In the genomic region with DNA sequence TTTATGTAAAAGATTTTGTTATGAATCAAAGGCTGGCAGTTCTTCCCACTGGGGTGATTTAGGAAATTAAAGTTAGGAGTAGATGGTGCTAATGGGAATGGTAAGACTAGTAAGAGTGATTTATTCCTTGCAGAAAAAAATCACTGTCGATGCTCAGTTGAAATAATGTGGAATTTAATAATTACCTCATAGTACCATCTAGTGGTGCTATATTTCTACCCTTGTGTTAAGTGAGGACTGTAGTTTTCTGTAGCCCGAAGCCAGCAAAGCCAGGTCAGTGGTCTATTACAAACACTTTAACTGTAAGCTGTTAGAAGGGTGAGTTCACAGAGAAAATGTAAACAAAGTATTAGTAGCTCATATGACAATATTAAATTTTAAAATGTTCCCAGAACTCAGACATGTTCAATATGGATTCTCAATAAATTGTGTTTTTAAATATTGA, we compare ENCODE assay signal across 10 cellular contexts. TPM values are rescaled to one million over a fixed set of nuclear protein-coding genes. Genes with fewer than 3 reads are reported as not detected.
DNase-seq lines count a peak whose midpoint lies in the region; ATAC-seq, FAIRE-seq and TF ChIP-seq lines count a peak whose summit lies in the region.
"Had no signal": no experiment of that assay in that cellular context is flagged by ENCODE, and none has a peak within 500 bp of the region (broad histone marks: within the 10 kb centered on the region; RNA-seq: fewer than 3 reads in every experiment).

No MANE protein-coding gene starts in this region.

- no peaks in the 10 kb centered on the region for H3K4me1 Mint-ChIP-seq in astrocyte (ENCODE audit: low read depth, unreplicated experiment)
- no peaks in the 10 kb centered on the region for H3K4me1 Mint-ChIP-seq in activated CD8-positive, alpha-beta memory T cell treated with anti-CD3 and anti-CD28 coated beads, Interleukin-2, amount 10 ng/mL, durations not matched to agents 7 days and 5 days
- H3K4me1 Mint-ChIP-seq in T-helper 2 cell treated with Interferon-gamma antibody and Interleukin-4, amounts not matched to agents 5 μg/mL and 100 μg/mL, for 36 hours (ENCODE audit: low read depth): no peaks in the 10 kb centered on the region

- no peaks in the 10 kb centered on the region for H4K20me1 ChIP-seq in astrocyte (ENCODE audit: insufficient read depth, low read length)

- DNase-seq in A172 (ENCODE audit: low spot score): peak; percentile 25
- DNase-seq in HCEC 1CT: peak; percentile 54
- DNase-seq in astrocyte (ENCODE audit: low read depth): peak; percentile 29
- peak; percentile 28 for DNase-seq in left kidney (ENCODE audit: low read depth, low spot score)
- DNase-seq in cerebellar nuclear complex (lab: John Stamatoyannopoulos, UW): no peak
- no peak for DNase-seq in activated CD8-positive, alpha-beta memory T cell treated with anti-CD3 and anti-CD28 coated beads, Interleukin-2, amount 10 ng/mL, durations not matched to agents 7 days and 5 days
- DNase-seq in T-helper 2 cell treated with Interferon-gamma antibody and Interleukin-4, amounts not matched to agents 5 μg/mL and 100 μg/mL, for 36 hours (ENCODE audit: low spot score): no peak
- DNase-seq: aorta had no signal

- no peaks in the 10 kb centered on the region for H3K36me3 ChIP-seq in astrocyte (ENCODE audit: insufficient read depth, low read length)

- FAIRE-seq in astrocyte (lab: Jason Lieb, UNC): no peak

- no peaks in the 10 kb centered on the region for H3K9me3 ChIP-seq in astrocyte (ENCODE audit: insufficient read depth, low read depth, low read length)

- peak; percentile 19 for TF ChIP-seq CTCF in astrocyte (IDR thresholded peaks at IDR 0.05; ENCODE audit: insufficient read depth, low read depth, low read length)

- no peak overlapping the region for H2AFZ ChIP-seq in astrocyte (ENCODE audit: low read depth, low read length)

- H3K27me3 ChIP-seq in astrocyte (ENCODE audit: insufficient read depth, low read length): no peaks in the 10 kb centered on the region

- no peak overlapping the region for H3K4me3 Mint-ChIP-seq in astrocyte (ENCODE audit: unreplicated experiment)
- no peak overlapping the region for H3K4me3 Mint-ChIP-seq in activated CD8-positive, alpha-beta memory T cell treated with anti-CD3 and anti-CD28 coated beads, Interleukin-2, amount 10 ng/mL, durations not matched to agents 7 days and 5 days
- H3K4me3 Mint-ChIP-seq in T-helper 2 cell treated with Interferon-gamma antibody and Interleukin-4, amounts not matched to agents 5 μg/mL and 100 μg/mL, for 36 hours: no peak overlapping the region

- no peaks in the 10 kb centered on the region for H3K9me3 Mint-ChIP-seq in astrocyte (ENCODE audit: unreplicated experiment)
- H3K9me3 Mint-ChIP-seq in activated CD8-positive, alpha-beta memory T cell treated with anti-CD3 and anti-CD28 coated beads, Interleukin-2, amount 10 ng/mL, durations not matched to agents 7 days and 5 days (ENCODE audit: low read depth): no peaks in the 10 kb centered on the region
- no peaks in the 10 kb centered on the region for H3K9me3 Mint-ChIP-seq in T-helper 2 cell treated with Interferon-gamma antibody and Interleukin-4, amounts not matched to agents 5 μg/mL and 100 μg/mL, for 36 hours

- H3K4me3 ChIP-seq in astrocyte (ENCODE audit: insufficient read depth, low read depth, low read length): no peak overlapping the region

- no peak for ATAC-seq in HG03520 (IDR thresholded peaks at IDR 0.05; ENCODE audit: unreplicated experiment)
- ATAC-seq in activated CD8-positive, alpha-beta memory T cell treated with anti-CD3 and anti-CD28 coated beads, Interleukin-2, amount 10 ng/mL, durations not matched to agents 7 days and 5 days: no peak

- H3K4me2 ChIP-seq in astrocyte (ENCODE audit: low read length): peak overlapping the region; percentile 26

- H3K36me3 Mint-ChIP-seq in astrocyte (ENCODE audit: low read depth, unreplicated experiment): no peaks in the 10 kb centered on the region
- no peaks in the 10 kb centered on the region for H3K36me3 Mint-ChIP-seq in activated CD8-positive, alpha-beta memory T cell treated with anti-CD3 and anti-CD28 coated beads, Interleukin-2, amount 10 ng/mL, durations not matched to agents 7 days and 5 days
- no peaks in the 10 kb centered on the region for H3K36me3 Mint-ChIP-seq in T-helper 2 cell treated with Interferon-gamma antibody and Interleukin-4, amounts not matched to agents 5 μg/mL and 100 μg/mL, for 36 hours (ENCODE audit: low read depth)

- no peak overlapping the region for H3K27ac Mint-ChIP-seq in astrocyte (ENCODE audit: unreplicated experiment)
- no peak overlapping the region for H3K27ac Mint-ChIP-seq in activated CD8-positive, alpha-beta memory T cell treated with anti-CD3 and anti-CD28 coated beads, Interleukin-2, amount 10 ng/mL, durations not matched to agents 7 days and 5 days
- H3K27ac Mint-ChIP-seq in T-helper 2 cell treated with Interferon-gamma antibody and Interleukin-4, amounts not matched to agents 5 μg/mL and 100 μg/mL, for 36 hours: no peak overlapping the region

- CTCF ChIA-PET in activated CD8-positive, alpha-beta memory T cell treated with anti-CD3 and anti-CD28 coated beads, Interleukin-2, amount 10 ng/mL, durations not matched to agents 7 days and 5 days (lab: Charles Lee): interaction anchor here (0.7 kb wide), 1 partner anchor 56 kb away, joined by 3 read pairs; no protein-coding TSS in a partner anchor

- peaks cover 3% of the 10 kb centered on the region for H3K4me1 ChIP-seq in astrocyte (ENCODE audit: insufficient read depth, low read length)

- H3K27me3 Mint-ChIP-seq in astrocyte (ENCODE audit: low read depth, unreplicated experiment): no peaks in the 10 kb centered on the region
- H3K27me3 Mint-ChIP-seq in activated CD8-positive, alpha-beta memory T cell treated with anti-CD3 and anti-CD28 coated beads, Interleukin-2, amount 10 ng/mL, durations not matched to agents 7 days and 5 days: peaks cover 26% of the 10 kb centered on the region
- peaks cover 5% of the 10 kb centered on the region for H3K27me3 Mint-ChIP-seq in T-helper 2 cell treated with Interferon-gamma antibody and Interleukin-4, amounts not matched to agents 5 μg/mL and 100 μg/mL, for 36 hours (ENCODE audit: low read depth)

- H3K79me2 ChIP-seq in astrocyte (ENCODE audit: insufficient read depth, low read length): no peaks in the 10 kb centered on the region

- H3K9ac ChIP-seq in astrocyte (ENCODE audit: low read length): no peak overlapping the region

- no peak overlapping the region for H3K27ac ChIP-seq in astrocyte (ENCODE audit: low read depth, low read length)

RNA-seq across cellular contexts. Expression of gene GOLGA8J, which starts 39.5 kb away (rescaled TPM):
- total RNA-seq in A172 (2014; rRNA removed; shearing (Covaris generic)): 0.40 TPM in 1 of 2 replicates, not detected in the other
- 0.67 TPM in 1 of 2 replicates, not detected in the other for total RNA-seq in astrocyte
- total RNA-seq in activated CD8-positive, alpha-beta memory T cell treated with anti-CD3 and anti-CD28 coated beads, Interleukin-2, amount 10 ng/mL, durations not matched to agents 7 days and 5 days: 1 to 10 TPM in 1 of 2 experiments, under 1 TPM in 1; 0.88 to 1.1 TPM
- total RNA-seq: mononuclear cell had no signal

Comparison
In these comparisons a context has a peak if more than half of its experiments do, and no peak if none do; other contexts are left out.
1. DNase-seq: peak in A172 (single experiment), HCEC 1CT (single experiment), astrocyte (single experiment) and left kidney (single experiment); none in cerebellar nuclear complex (0 of 2), activated CD8-positive, alpha-beta memory T cell treated with anti-CD3 and anti-CD28 coated beads, Interleukin-2, amount 10 ng/mL, durations not matched to agents 7 days and 5 days (single experiment) and T-helper 2 cell treated with Interferon-gamma antibody and Interleukin-4, amounts not matched to agents 5 μg/mL and 100 μg/mL, for 36 hours (single experiment).